In genomic region chr2:10043906-10044601, GRCh38 we compare ENCODE assay signal across 8 cellular contexts. TPM values are rescaled to one million over a fixed set of nuclear protein-coding genes. Genes with fewer than 3 reads are reported as not detected.
A peak's percentile ranks its signal among the peaks of the same experiment; 100 is the strongest.
DNase-seq lines count a peak whose midpoint lies in the region; ATAC-seq lines count a peak whose summit lies in the region.

No MANE protein-coding gene starts in this region.

- H3K4me1 ChIP-seq in BLaER1 treated with 17β-estradiol and CSF1 and Interleukin-3, amounts not matched to agents 10 nM and 100 nM: peaks cover 22 to 46% (median 35%) of the 10 kb centered on the region in 10 experiments

- H3K27ac ChIP-seq in BLaER1 treated with 17β-estradiol and CSF1 and Interleukin-3, amounts not matched to agents 10 nM and 100 nM: peak overlapping the region; percentile 92 to 99 (median 96)

- H3K36me3 ChIP-seq in BLaER1 treated with 17β-estradiol and CSF1 and Interleukin-3, amounts not matched to agents 10 nM and 100 nM: peaks cover 14 to 37% (median 29%) of the 10 kb centered on the region in 11 experiments

- peak overlapping the region; percentile 88 to 98 (median 92) for H3K9ac ChIP-seq in BLaER1 treated with 17β-estradiol and CSF1 and Interleukin-3, amounts not matched to agents 10 nM and 100 nM

- peaks cover 11 to 47% (median 29%) of the 10 kb centered on the region in 11 experiments; a peak in 14 of 22 replicates for H4K20me1 ChIP-seq in BLaER1 treated with 17β-estradiol and CSF1 and Interleukin-3, amounts not matched to agents 10 nM and 100 nM

- H3K9me3 ChIP-seq in BLaER1 treated with 17β-estradiol and CSF1 and Interleukin-3, amounts not matched to agents 10 nM and 100 nM (replicated peaks in 1 of 11): peaks cover 0 to 19% (median 16%) of the 10 kb centered on the region in 11 experiments; a peak in 20 of 22 replicates

- ATAC-seq in GM19467 (IDR thresholded peaks at IDR 0.05; ENCODE audit: unreplicated experiment) (peak; percentile 43), esophagus mucosa (peak; percentile 82)

- H3K4me2 ChIP-seq in BLaER1 treated with 17β-estradiol and CSF1 and Interleukin-3, amounts not matched to agents 10 nM and 100 nM: peak overlapping the region; percentile 85 to 96 (median 94)

- H3K4me3 ChIP-seq in BLaER1 treated with 17β-estradiol and CSF1 and Interleukin-3, amounts not matched to agents 10 nM and 100 nM: peak overlapping the region; percentile 68 to 81 (median 70)

- H3K27me3 ChIP-seq in BLaER1 treated with 17β-estradiol and CSF1 and Interleukin-3, amounts not matched to agents 10 nM and 100 nM: no peaks in the 10 kb centered on the region

- DNase-seq in HPDE6-E6E7 (ENCODE audit: extremely low spot score): peak; percentile 83
- DNase-seq in OCI-M2 (lab: John Stamatoyannopoulos, UW; ENCODE audit: unreplicated experiment): peak; percentile 52
- DNase-seq in activated T-helper 1 cell treated with Interleukin-2 at 50 U/mL for 16 hours (ENCODE audit: low read depth): peak; percentile 83
- peak; percentile 88 for DNase-seq in myocyte (ENCODE audit: low read depth)
- DNase-seq in stimulated activated CD8-positive, alpha-beta memory T cell treated with anti-CD3 and anti-CD28 coated beads, Interleukin-4, amount 100 ng/mL, for 4 hours (ENCODE audit: low read depth in 2 of 2, low spot score in 1 of 2): peak; percentile 84 to 90

RNA-seq across cellular contexts. Expression of gene KLF11, which starts 0.7 kb away (rescaled TPM):
- 6.1 TPM for total RNA-seq in esophagus mucosa
- total RNA-seq in myocyte: 4.6 and 5.1 TPM in 2 replicates
- polyA plus RNA-seq in myocyte (2012): 6.2 TPM

RNA-seq across cellular contexts. Expression of gene CYS1, which starts 36.2 kb away (rescaled TPM):
- 0.52 TPM for total RNA-seq in esophagus mucosa
- total RNA-seq in myocyte: 0.16 and 1.1 TPM in 2 replicates
- 0.43 TPM for polyA plus RNA-seq in myocyte (2012)

Comparison
In these comparisons a context has a peak if more than half of its experiments do, and no peak if none do; other contexts are left out.
1. Peak in every context shown above with its lines: DNase-seq, ATAC-seq, H3K4me3 ChIP-seq and H3K27ac ChIP-seq.